28 cellular contexts compared by ENCODE assay signal in the genomic region with DNA sequence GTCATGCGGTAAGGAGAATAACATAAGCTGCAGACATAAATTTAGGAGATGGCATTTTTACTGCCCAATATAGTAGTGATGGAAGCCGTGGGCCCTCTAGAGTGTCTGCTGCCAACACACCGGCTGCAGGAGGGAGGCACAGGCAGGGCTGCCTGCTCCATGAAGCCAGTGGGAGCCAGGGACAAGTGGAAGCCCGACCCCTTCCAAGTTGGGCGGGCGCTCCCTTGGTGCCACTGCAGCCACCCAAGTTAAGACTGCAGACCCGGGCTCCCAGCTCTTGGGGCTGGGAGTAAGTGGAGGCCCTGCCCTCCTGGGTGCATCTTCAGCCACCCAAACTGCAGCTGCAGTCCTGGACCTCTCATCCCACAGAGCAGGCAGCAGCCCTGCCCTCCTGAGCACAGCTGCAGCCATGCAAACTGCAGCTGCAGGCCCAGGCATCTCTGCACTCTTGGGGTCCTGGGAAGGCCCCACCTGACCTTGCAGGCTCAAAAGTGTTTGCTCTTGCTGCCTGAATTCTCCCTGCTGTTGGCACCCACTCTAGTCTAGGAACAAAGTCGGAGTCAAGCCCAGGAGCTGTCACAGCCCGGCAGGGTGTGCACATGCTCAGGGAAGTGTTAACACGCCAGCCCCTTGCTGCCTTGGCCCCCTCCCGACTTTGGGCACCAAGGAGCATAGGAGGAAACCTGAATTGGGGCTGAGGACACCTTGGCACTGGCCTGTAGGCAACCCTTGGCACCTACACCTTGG.
"Had no signal": no experiment of that assay in that cellular context is flagged by ENCODE, and none has a peak within 500 bp of the region (broad histone marks: within the 10 kb centered on the region; RNA-seq: fewer than 3 reads in every experiment).

No MANE protein-coding gene starts in this region.

- ATAC-seq: activated CD8-positive, alpha-beta T cell treated with anti-CD3 and anti-CD28 coated beads for 36 hours; body of pancreas; Panc1 had no signal

- DNase-seq: activated CD4-positive, alpha-beta T cell treated with anti-CD3 and anti-CD28 coated beads, Interleukin-2, amount 10 ng/mL, durations not matched to agents 24 days and 14 days; activated CD4-positive, alpha-beta T cell treated with anti-CD3 and anti-CD28 coated beads, Interleukin-2, amount 50 U/mL, for 4 hours; activated CD8-positive, alpha-beta T cell treated with anti-CD3 and anti-CD28 coated beads for 36 hours; activated gamma-delta T cell; activated naive CD4-positive, alpha-beta T cell treated with Interleukin-2 at 50 U/mL for 16 hours; activated naive CD8-positive, alpha-beta T cell treated with anti-CD3 and anti-CD28 coated beads, Interleukin-2, amount 10 ng/mL, durations not matched to agents 7 days and 5 days; activated T-cell treated with anti-CD3 and anti-CD28 coated beads, Interleukin-2, amount 50 U/mL, for 1 hour; amygdala; body of pancreas; Kasumi-1; KG1; MG63; NCI-H1048; NCI-H1105 treated with DMSO at 0.1 percent for 48 hours; NCI-H1436; NCI-H1694; NCI-H1930; NCI-H2081 treated with DMSO at 0.1 percent for 48 hours; NCI-H226; NCI-H446 treated with DMSO at 0.1 percent for 48 hours; NCI-H524; NCI-H69; NCI-H82 had no signal

- H3K36me3 ChIP-seq: breast epithelium, MG63 had no signal

- H3K4me3 ChIP-seq: body of pancreas, breast epithelium, MG63 had no signal

- H3K4me1 Mint-ChIP-seq: activated CD4-positive, alpha-beta T cell treated with anti-CD3 and anti-CD28 coated beads, Interleukin-2, amount 10 ng/mL, durations not matched to agents 24 days and 14 days; activated naive CD4-positive, alpha-beta T cell treated with anti-CD3 and anti-CD28 coated beads, Interleukin-2, amount 50 U/mL, for 24 hours; activated naive CD8-positive, alpha-beta T cell treated with anti-CD3 and anti-CD28 coated beads, Interleukin-2, amount 10 ng/mL, durations not matched to agents 7 days and 5 days had no signal

- H3K9me3 ChIP-seq: body of pancreas, breast epithelium, MG63 had no signal

- H3K36me3 Mint-ChIP-seq: activated naive CD4-positive, alpha-beta T cell treated with anti-CD3 and anti-CD28 coated beads, Interleukin-2, amount 50 U/mL, for 24 hours; activated naive CD8-positive, alpha-beta T cell treated with anti-CD3 and anti-CD28 coated beads, Interleukin-2, amount 10 ng/mL, durations not matched to agents 7 days and 5 days had no signal

- H3K27me3 Mint-ChIP-seq: activated CD4-positive, alpha-beta T cell treated with anti-CD3 and anti-CD28 coated beads, Interleukin-2, amount 10 ng/mL, durations not matched to agents 24 days and 14 days; activated CD8-positive, alpha-beta T cell treated with anti-CD3 and anti-CD28 coated beads for 36 hours; activated naive CD4-positive, alpha-beta T cell treated with anti-CD3 and anti-CD28 coated beads, Interleukin-2, amount 50 U/mL, for 24 hours; activated naive CD8-positive, alpha-beta T cell treated with anti-CD3 and anti-CD28 coated beads, Interleukin-2, amount 10 ng/mL, durations not matched to agents 7 days and 5 days had no signal

- H3K4me3 Mint-ChIP-seq: activated CD4-positive, alpha-beta T cell treated with anti-CD3 and anti-CD28 coated beads, Interleukin-2, amount 10 ng/mL, durations not matched to agents 24 days and 14 days; activated CD8-positive, alpha-beta T cell treated with anti-CD3 and anti-CD28 coated beads for 36 hours; activated naive CD4-positive, alpha-beta T cell treated with anti-CD3 and anti-CD28 coated beads, Interleukin-2, amount 50 U/mL, for 24 hours; activated naive CD8-positive, alpha-beta T cell treated with anti-CD3 and anti-CD28 coated beads, Interleukin-2, amount 10 ng/mL, durations not matched to agents 7 days and 5 days; T-helper 1 cell treated with Interleukin-12 subunit alpha and Interleukin-12 subunit beta and Interleukin-4 antibody, amounts not matched to agents 30 μg/mL and 1 μg/mL, for 36 hours; T-helper 2 cell treated with Interferon-gamma antibody and Interleukin-4, amounts not matched to agents 5 μg/mL and 100 μg/mL, for 36 hours had no signal

- H3K27ac ChIP-seq: body of pancreas, breast epithelium had no signal

- H3K27me3 ChIP-seq: body of pancreas, breast epithelium, MG63 had no signal

- H3K4me1 ChIP-seq: body of pancreas, breast epithelium had no signal

- H3K9me3 Mint-ChIP-seq: activated CD4-positive, alpha-beta T cell treated with anti-CD3 and anti-CD28 coated beads, Interleukin-2, amount 10 ng/mL, durations not matched to agents 24 days and 14 days; activated CD8-positive, alpha-beta T cell treated with anti-CD3 and anti-CD28 coated beads for 36 hours had no signal
